In genomic region chr1:163388970-163389369, GRCh38 we compare ENCODE assay signal across 23 cellular contexts.
"Had no signal": no experiment of that assay in that cellular context is flagged by ENCODE, and none has a peak within 500 bp of the region (broad histone marks: within the 10 kb centered on the region; RNA-seq: fewer than 3 reads in every experiment).

No MANE protein-coding gene starts in this region.

- H3K4me3 ChIP-seq: coronary artery, dorsolateral prefrontal cortex, esophagus muscularis mucosa, heart right ventricle, left lung, lower lobe of right lung, mucosa of descending colon had no signal

- H3K36me3 ChIP-seq: esophagus muscularis mucosa, heart right ventricle, left lung, lower lobe of right lung had no signal

- H3K4me1 ChIP-seq: foreskin keratinocyte, heart right ventricle, left lung, lower lobe of right lung had no signal

- ATAC-seq: foreskin keratinocyte, heart right ventricle, left cardiac atrium, left lung, left ventricle myocardium superior, lower lobe of right lung, mucosa of descending colon had no signal

- FAIRE-seq: colon, endothelial cell of umbilical vein, frontal cortex, islet of Langerhans, keratinocyte had no signal

- H3K9me3 ChIP-seq: esophagus muscularis mucosa, heart right ventricle, left lung, lower lobe of right lung, mucosa of descending colon had no signal

- H3K27me3 ChIP-seq: dorsolateral prefrontal cortex, esophagus muscularis mucosa, foreskin keratinocyte, left lung had no signal

- DNase-seq: dermis blood vessel endothelial cell; dorsolateral prefrontal cortex; effector CD4-positive, alpha-beta T cell; effector memory CD4-positive, alpha-beta T cell; foreskin keratinocyte; glutamatergic neuron; head of caudate nucleus; heart right ventricle; hippocampal formation; left cardiac atrium; left lung; left ventricle myocardium superior; lower lobe of right lung; mesenchymal stem cell; mucosa of descending colon; naive B cell had no signal

- H3K27ac ChIP-seq: coronary artery, dorsolateral prefrontal cortex, esophagus muscularis mucosa, foreskin keratinocyte, heart right ventricle, left lung, lower lobe of right lung had no signal
